Comparison of ENCODE assay signal across 8 cellular contexts in genomic region chr10:21518629-21519321, GRCh38. TPM values are rescaled to one million over a fixed set of nuclear protein-coding genes. Genes with fewer than 3 reads are reported as not detected.
DNase-seq lines count a peak whose midpoint lies in the region; ATAC-seq and TF ChIP-seq lines count a peak whose summit lies in the region.

No MANE protein-coding gene starts in this region.

- H3K9ac ChIP-seq in OCI-LY1 (ENCODE audit: low read length) (no peak overlapping the region), endodermal cell (ENCODE audit: extremely low read depth, low read length, poor library complexity, severe bottlenecking) (peak overlapping the region; percentile 78)

- DNase-seq in G401 (ENCODE audit: low spot score) = peak; percentile 62
- DNase-seq in endodermal cell = peak; percentile 59
- DNase-seq in H4 (ENCODE audit: low spot score) = no peak
- no peak for DNase-seq in NCI-H187 treated with DMSO at 0.1 percent for 48 hours (lab: John Stamatoyannopoulos, UW)
- no peak for DNase-seq in GM13977 (ENCODE audit: low spot score)

- peak overlapping the region; percentile 82 for H3K27ac Mint-ChIP-seq in endodermal cell
- peak overlapping the region; percentile 96 to 99 (median 99) for H3K27ac Mint-ChIP-seq in nephron

- H3K4me1 Mint-ChIP-seq in endodermal cell (peaks cover 65% of the 10 kb centered on the region), nephron (peaks cover 58% of the 10 kb centered on the region)

- no peak for TF ChIP-seq CTCF in OCI-LY1 (IDR thresholded peaks at IDR 0.05; ENCODE audit: low read length)
- TF ChIP-seq CTCF in endodermal cell (conservative IDR thresholded peaks at IDR 0.05) = no peak
- TF ChIP-seq CTCF in nephron (IDR thresholded peaks at IDR 0.05; ENCODE audit: unreplicated experiment in 3 of 3) = no peak
- no peak for TF ChIP-seq CTCF in GM13977 (IDR thresholded peaks at IDR 0.05; ENCODE audit: extremely low read depth, insufficient read depth, missing control alignments)

- H3K9me3 Mint-ChIP-seq in endodermal cell (no peaks in the 10 kb centered on the region), nephron (no peaks in the 10 kb centered on the region)

- in situ Hi-C loops in G401 (cut with HindIII; ENCODE audit: low sequenced_read_pairs) = no loop called here
- in situ Hi-C loops in GM13977 (cut with MboI; ENCODE audit: low pct_unique_long_range_greater_than_20kb, low sequenced_read_pairs, unreplicated experiment) = no loop called here

- peak overlapping the region; percentile 82 for H3K4me3 Mint-ChIP-seq in endodermal cell
- H3K4me3 Mint-ChIP-seq in nephron = peak overlapping the region; percentile 93 to 95 (median 94)

- H3K27ac ChIP-seq in OCI-LY1 (ENCODE audit: low read depth, low read length, poor library complexity, severe bottlenecking) (no peak overlapping the region), endodermal cell (ENCODE audit: low read depth, low read length) (peak overlapping the region; percentile 88)

- no peaks in the 10 kb centered on the region for H3F3A ChIP-seq in OCI-LY1 (ENCODE audit: insufficient read depth, low read length)

- peaks cover 36% of the 10 kb centered on the region for H3K4me1 ChIP-seq in OCI-LY1 (ENCODE audit: insufficient read depth, low read length, severe bottlenecking)
- peaks cover 26% of the 10 kb centered on the region for H3K4me1 ChIP-seq in endodermal cell (ENCODE audit: control insufficient read depth, insufficient read depth, low read length)

- no peaks in the 10 kb centered on the region for H3K36me3 ChIP-seq in OCI-LY1 (ENCODE audit: insufficient read depth, low read length)
- peaks cover 10% of the 10 kb centered on the region for H3K36me3 ChIP-seq in endodermal cell (ENCODE audit: control insufficient read depth, insufficient read depth, low read length)

- H2AFZ ChIP-seq in OCI-LY1 (ENCODE audit: low read length) = no peak overlapping the region

- no peaks in the 10 kb centered on the region for H3K9me3 ChIP-seq in OCI-LY1 (ENCODE audit: low read length)
- no peaks in the 10 kb centered on the region for H3K9me3 ChIP-seq in endodermal cell (ENCODE audit: control insufficient read depth, low read length)

- H3K79me2 ChIP-seq in OCI-LY1 (ENCODE audit: insufficient read depth, low read length) = no peaks in the 10 kb centered on the region

- ATAC-seq in GM19455 (IDR thresholded peaks at IDR 0.05; ENCODE audit: unreplicated experiment) = no peak

- peak overlapping the region; percentile 96; the same call in 1 of the 2 replicates for H3K4me2 ChIP-seq in OCI-LY1 (ENCODE audit: low read length)

- H3K4me3 ChIP-seq in OCI-LY1 (ENCODE audit: low read depth, low read length, poor library complexity, severe bottlenecking) = peak overlapping the region; percentile 68
- H3K4me3 ChIP-seq in endodermal cell (ENCODE audit: low read length) = peak overlapping the region; percentile 89

- H4K20me1 ChIP-seq in OCI-LY1 (ENCODE audit: insufficient read depth, low read length) = no peaks in the 10 kb centered on the region

- no peaks in the 10 kb centered on the region for H3K9me2 ChIP-seq in OCI-LY1 (ENCODE audit: low read depth, low read length)

- peaks cover 7% of the 10 kb centered on the region for H3K27me3 ChIP-seq in OCI-LY1 (ENCODE audit: insufficient read depth, low read length)
- H3K27me3 ChIP-seq in endodermal cell (ENCODE audit: control insufficient read depth, insufficient read depth, low read length, poor library complexity, severe bottlenecking) = no peaks in the 10 kb centered on the region

- 2 to 3% methylated on average over 4 to 16 of the region's 16 CpGs for WGBS in endodermal cell (ENCODE audit: insufficient coverage in 1 of 2, insufficient read length in 1 of 2), 2 experiments

- H3K27me3 Mint-ChIP-seq in endodermal cell (ENCODE audit: insufficient read depth) (no peaks in the 10 kb centered on the region), nephron (ENCODE audit: low read depth) (peaks cover 4% of the 10 kb centered on the region)

- H3K36me3 Mint-ChIP-seq in endodermal cell (ENCODE audit: low read depth) (peaks cover 10% of the 10 kb centered on the region), nephron (ENCODE audit: low read depth) (peaks cover 17% of the 10 kb centered on the region)

RNA-seq across cellular contexts. Expression of gene SKIDA1, which starts 6.7 kb away (rescaled TPM):
- total RNA-seq in G401 (2014; rRNA removed; shearing (Covaris generic)) = 22.3 and 22.8 TPM in 2 replicates
- total RNA-seq in endodermal cell = 10 to 100 TPM in 1 of 2 donors, 1 to 10 TPM in 1; 6.4 to 12.0 TPM
- polyA plus RNA-seq in endodermal cell (2013, experiment 1 of 2) = 33.0 TPM
- polyA plus RNA-seq in endodermal cell (2013, experiment 2 of 2) = 33.2 TPM
- 0.18 and 0.33 TPM in 2 replicates for total RNA-seq in H4 (2014; rRNA removed; shearing (Covaris generic))

RNA-seq across cellular contexts. Expression of gene MLLT10, which starts 15.3 kb away (rescaled TPM):
- total RNA-seq in G401 (2014; rRNA removed; shearing (Covaris generic)) = 19.6 and 30.8 TPM in 2 replicates
- total RNA-seq in endodermal cell = 10 to 100 TPM; 55.8 to 62.9 TPM
- 48.0 TPM for polyA plus RNA-seq in endodermal cell (2013, experiment 1 of 2)
- 47.7 TPM for polyA plus RNA-seq in endodermal cell (2013, experiment 2 of 2)
- 7.9 TPM in 2 replicates for total RNA-seq in H4 (2014; rRNA removed; shearing (Covaris generic))

Comparison
In these comparisons a context has a peak if more than half of its experiments do, and no peak if none do; other contexts are left out.
1. DNase-seq: peak in G401 (single experiment) and endodermal cell (single experiment); none in H4 (single experiment), NCI-H187 treated with DMSO at 0.1 percent for 48 hours (single experiment) and GM13977 (single experiment).